Comparison of ENCODE assay signal across 19 cellular contexts in the genomic region with DNA sequence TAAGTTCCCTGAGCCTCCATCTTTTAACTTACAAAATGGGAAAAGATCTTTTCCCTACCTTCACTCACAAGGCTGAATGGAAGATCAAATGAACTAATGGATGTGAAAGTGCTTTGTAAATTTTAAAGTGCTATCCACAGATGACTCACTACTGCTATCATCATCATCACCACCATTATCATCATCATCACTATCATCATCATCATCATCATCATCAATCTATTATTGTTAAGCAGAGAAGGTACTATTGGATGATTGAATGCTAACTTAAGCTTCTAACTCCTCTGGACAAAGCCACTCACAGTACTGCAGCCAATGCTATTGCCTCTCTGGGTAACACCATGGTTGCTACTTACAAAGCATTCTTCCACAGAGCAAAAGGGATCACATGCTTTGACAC. TPM values are rescaled to one million over a fixed set of nuclear protein-coding genes. Genes with fewer than 3 reads are reported as not detected.
DNase-seq lines count a peak whose midpoint lies in the region; ATAC-seq, FAIRE-seq and TF ChIP-seq lines count a peak whose summit lies in the region.
"Had no signal": no experiment of that assay in that cellular context is flagged by ENCODE, and none has a peak within 500 bp of the region (broad histone marks: within the 10 kb centered on the region; RNA-seq: fewer than 3 reads in every experiment).

No MANE protein-coding gene starts in this region.

- H3K27ac ChIP-seq in A549 (no peak overlapping the region), neural cell (ENCODE audit: low read length) (no peak overlapping the region)

- H3K4me2 ChIP-seq in A549 (no peak overlapping the region), neural cell (ENCODE audit: low read length) (no peak overlapping the region)

- no peak overlapping the region for H3K9ac ChIP-seq in neural cell (ENCODE audit: low read length)

- H3F3A ChIP-seq in neural cell (ENCODE audit: insufficient read depth, low read length, poor library complexity, severe bottlenecking) = no peaks in the 10 kb centered on the region

- ATAC-seq in A549 (no peak), HG03280 (IDR thresholded peaks at IDR 0.05; ENCODE audit: unreplicated experiment) (no peak)

- no peak for TF ChIP-seq POLR2A in A549 (IDR thresholded peaks at IDR 0.05; ENCODE audit: low read length)

- POLR2A ChIA-PET in A549 (lab: Yijun Ruan, JAX) = no interaction called here

- TF ChIP-seq RAD21 in A549 (conservative IDR thresholded peaks at IDR 0.05 in 1 of 2, IDR thresholded peaks at IDR 0.05 in 1 of 2) = no peak
- no peak for TF ChIP-seq RAD21 in neural cell (conservative IDR thresholded peaks at IDR 0.05)

- TF ChIP-seq EP300 in A549 (IDR thresholded peaks at IDR 0.05) = no peak
- no peak for TF ChIP-seq EP300 in neural cell (conservative IDR thresholded peaks at IDR 0.05; ENCODE audit: poor library complexity, severe bottlenecking)

- in situ Hi-C loops in GM13977 (cut with MboI; ENCODE audit: low pct_unique_long_range_greater_than_20kb, low sequenced_read_pairs, unreplicated experiment) = no loop called here

- peak; percentile 97 for FAIRE-seq in A549 (lab: Jason Lieb, UNC)
- FAIRE-seq: GM12891 had no signal

- no peaks in the 10 kb centered on the region for H3K36me3 ChIP-seq in neural cell (ENCODE audit: insufficient read depth, low read length)

- DNase-seq in A549 (ENCODE audit: low read depth in 1 of 2, low spot score in 1 of 2) (no peak), NCI-H69 (lab: John Stamatoyannopoulos, UW) (peak; percentile 5), foreskin fibroblast (no peak), GM13977 (ENCODE audit: low spot score) (no peak)
- DNase-seq: 8988T; C1 segment of cervical spinal cord; Calu3; CD4-positive, alpha-beta memory T cell; COR-L47; DMS53; DMS79 treated with DMSO at 0.1 percent for 48 hours; GF-D8; GOT3; H7; HCEC 1CT had no signal

- H3K79me2 ChIP-seq in neural cell (replicated peaks; ENCODE audit: insufficient read depth, low read length) = no peaks in the 10 kb centered on the region

- no peaks in the 10 kb centered on the region for H3K9me3 ChIP-seq in A549
- H3K9me3 ChIP-seq in neural cell (ENCODE audit: low read length) = no peaks in the 10 kb centered on the region

- H3K4me3 ChIP-seq in A549 (no peak overlapping the region), neural cell (ENCODE audit: low read length) (no peak overlapping the region), foreskin fibroblast (ENCODE audit: low read depth in 1 of 2, low read length in 2 of 2) (no peak overlapping the region)

- no peaks in the 10 kb centered on the region for H3K27me3 ChIP-seq in neural cell (ENCODE audit: insufficient read depth, low read depth, low read length)

- CTCF ChIA-PET in A549 (lab: Yijun Ruan, JAX) = no interaction called here

- no peaks in the 10 kb centered on the region for H4K20me1 ChIP-seq in neural cell (ENCODE audit: insufficient read depth)

- H2AFZ ChIP-seq in neural cell (ENCODE audit: low read depth, low read length) = no peak overlapping the region

- TF ChIP-seq CTCF in A549 (IDR thresholded peaks at IDR 0.05) = no peak
- no peak for TF ChIP-seq CTCF in neural cell (IDR thresholded peaks at IDR 0.05; ENCODE audit: poor library complexity, severe bottlenecking)
- TF ChIP-seq CTCF in foreskin fibroblast (IDR thresholded peaks at IDR 0.05; ENCODE audit: low read depth, low read length) = no peak
- no peak for TF ChIP-seq CTCF in GM13977 (IDR thresholded peaks at IDR 0.05; ENCODE audit: extremely low read depth, insufficient read depth, missing control alignments)

- no peaks in the 10 kb centered on the region for H3K9me2 ChIP-seq in neural cell (ENCODE audit: insufficient read depth, low read length)

- no peaks in the 10 kb centered on the region for H3K4me1 ChIP-seq in A549

TF ChIP-seq in A549, 52 proteins besides CTCF, POLR2A, EP300 and RAD21 (continues in another document):
- TF ChIP-seq, protein P1, sequence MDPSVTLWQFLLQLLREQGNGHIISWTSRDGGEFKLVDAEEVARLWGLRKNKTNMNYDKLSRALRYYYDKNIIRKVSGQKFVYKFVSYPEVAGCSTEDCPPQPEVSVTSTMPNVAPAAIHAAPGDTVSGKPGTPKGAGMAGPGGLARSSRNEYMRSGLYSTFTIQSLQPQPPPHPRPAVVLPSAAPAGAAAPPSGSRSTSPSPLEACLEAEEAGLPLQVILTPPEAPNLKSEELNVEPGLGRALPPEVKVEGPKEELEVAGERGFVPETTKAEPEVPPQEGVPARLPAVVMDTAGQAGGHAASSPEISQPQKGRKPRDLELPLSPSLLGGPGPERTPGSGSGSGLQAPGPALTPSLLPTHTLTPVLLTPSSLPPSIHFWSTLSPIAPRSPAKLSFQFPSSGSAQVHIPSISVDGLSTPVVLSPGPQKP (IDR thresholded peaks at IDR 0.05; ENCODE audit: low read depth, low read length) = no peak
- TF ChIP-seq NPAS2 (CRISPR knock-in tag; IDR thresholded peaks at IDR 0.05; ENCODE audit: borderline replicate concordance) (no peak), EHF (CRISPR knock-in tag; IDR thresholded peaks at IDR 0.05) (no peak), RARB (CRISPR knock-in tag; IDR thresholded peaks at IDR 0.05) (no peak), PBX3 (IDR thresholded peaks at IDR 0.05) (no peak)
- TF ChIP-seq, protein P2, sequence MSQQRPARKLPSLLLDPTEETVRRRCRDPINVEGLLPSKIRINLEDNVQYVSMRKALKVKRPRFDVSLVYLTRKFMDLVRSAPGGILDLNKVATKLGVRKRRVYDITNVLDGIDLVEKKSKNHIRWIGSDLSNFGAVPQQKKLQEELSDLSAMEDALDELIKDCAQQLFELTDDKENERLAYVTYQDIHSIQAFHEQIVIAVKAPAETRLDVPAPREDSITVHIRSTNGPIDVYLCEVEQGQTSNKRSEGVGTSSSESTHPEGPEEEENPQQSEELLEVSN (IDR thresholded peaks at IDR 0.05; ENCODE audit: borderline replicate concordance, low read depth) = no peak

TF ChIP-seq in neural cell, 6 proteins besides CTCF, POLR2A, EP300 and RAD21:
- TF ChIP-seq TAF1 (IDR thresholded peaks at IDR 0.05; ENCODE audit: low read depth) (no peak), POLR2AphosphoS5 (IDR thresholded peaks at IDR 0.05) (peak; percentile 17)
TF ChIP-seq in neural cell: peak in this region for 1.

RNA-seq across cellular contexts. Expression of gene FRMD7, which starts 1.9 kb away (rescaled TPM):
- polyA plus RNA-seq in A549 (2011; rRNA removed) (not detected in 2 replicates), A549 (2017; fragmentation: RNase III; extraction: RNeasy Plus Mini Kit Qiagen cat#74134 plus additional on column Dnase treatment) (not detected in 3 replicates), neural cell (0.54 and 1.2 TPM in 2 replicates)
- polyA plus RNA-seq in A549 (2012; cell fraction: cytosol; rRNA removed) = not detected in 2 replicates
- polyA plus RNA-seq in A549 (2012; cell fraction: nucleus; rRNA removed) = not detected in 2 replicates
- polyA minus RNA-seq in A549 (2011; rRNA and poly(A)+ RNA removed) = not detected in 2 replicates
- 0.73 and 1.2 TPM in 2 replicates for polyA minus RNA-seq in neural cell
- polyA plus RNA-seq: BJ; CD4-positive, alpha-beta memory T cell had no signal
